8 cellular contexts compared by ENCODE assay signal in genomic region chrX:19343462-19344206, GRCh38. TPM values are rescaled to one million over a fixed set of nuclear protein-coding genes. Genes with fewer than 3 reads are reported as not detected.
DNase-seq lines count a peak whose midpoint lies in the region; ATAC-seq, FAIRE-seq and TF ChIP-seq lines count a peak whose summit lies in the region.

Gene PDHA1, plus strand, starts transcription at chrX:19343927. Its CDS starts 111 bp downstream, at chrX:19344038.

- peak within 1 kb of the TSS; percentile 85 for H3K4me3 ChIP-seq in GM12864 (ENCODE audit: low read depth, low read length)
- peak within 1 kb of the TSS; percentile 40 to 58 (median 50) for H3K4me3 ChIP-seq in pancreas
- peak within 1 kb of the TSS; percentile 80 to 85 for H3K4me3 ChIP-seq in tibial artery

- H3K27me3 ChIP-seq in pancreas (no peaks in the 10 kb centered on the region), tibial artery (no peaks in the 10 kb centered on the region)

- no peaks in the 10 kb centered on the region for H3K9me3 ChIP-seq in pancreas
- H3K9me3 ChIP-seq in tibial artery, result no peaks in the 10 kb centered on the region

- intact Hi-C loops in head of caudate nucleus (cut with DNase I) (no loop called here), pancreas (cut with DNase I) (no loop called here), tibial artery (cut with DNase I; ENCODE audit: low total_unique reads) (no loop called here)

- no peak for TF ChIP-seq CTCF in GM12864 (IDR thresholded peaks at IDR 0.05; ENCODE audit: low read depth, low read length, missing control alignments)
- no peak for TF ChIP-seq CTCF in pancreas (IDR thresholded peaks at IDR 0.05)
- no peak for TF ChIP-seq CTCF in tibial artery (IDR thresholded peaks at IDR 0.05)

- peak; percentile 99 for ATAC-seq in HG02759 (IDR thresholded peaks at IDR 0.05; ENCODE audit: unreplicated experiment)
- peak; percentile 92 to 98 (median 95) for ATAC-seq in pancreas

- FAIRE-seq in pancreas (lab: Jason Lieb, UNC), result peak; percentile 98

- H3K36me3 ChIP-seq in pancreas, result no peaks in the 10 kb centered on the region
- no peaks in the 10 kb centered on the region for H3K36me3 ChIP-seq in tibial artery

- peak; percentile 68 for DNase-seq in GM12864 (ENCODE audit: low read depth)
- peak; percentile 96 to 98 (median 98) for DNase-seq in NCI-H1417 (lab: John Stamatoyannopoulos, UW)
- DNase-seq in SW 1271 (lab: John Stamatoyannopoulos, UW), result peak; percentile 34 to 72
- peak; percentile 84 for DNase-seq in activated naive CD8-positive, alpha-beta T cell treated with anti-CD3 and anti-CD28 coated beads, Interleukin-2, amount 50 U/mL, for 16 hours (ENCODE audit: low read depth, low spot score)
- peak; percentile 82 to 97 (median 93) for DNase-seq in head of caudate nucleus
- peak; percentile 91 to 96 (median 95) for DNase-seq in pancreas
- peak; percentile 88 to 96 for DNase-seq in tibial artery

- H3K4me1 ChIP-seq in pancreas (peaks cover 0 to 8% (median 3%) of the 10 kb centered on the region in 3 donors), tibial artery (peaks cover 0 to 16% (median 7%) of the 10 kb centered on the region in 4 donors)

- 0 to 21% methylated on average over 60 to 64 of the region's 64 CpGs for WGBS in pancreas, 2 donors

- H3K27ac ChIP-seq in pancreas, result peak within 1 kb of the TSS; percentile 81 to 89 (median 87)
- H3K27ac ChIP-seq in tibial artery, result peak within 1 kb of the TSS; percentile 89 to 90

RNA-seq across cellular contexts. Expression of gene PDHA1, which starts in this region (rescaled TPM):
- 10 to 100 TPM; 76.8 to 96.0 (median 88.6) TPM for total RNA-seq in pancreas
- 100 to 1,000 TPM; 132 to 161 TPM for polyA plus RNA-seq in pancreas

Comparison
In these comparisons a context has a peak if more than half of its experiments do, and no peak if none do; other contexts are left out.
1. Peak in every context shown above with its lines: DNase-seq, ATAC-seq, H3K4me3 ChIP-seq and H3K27ac ChIP-seq.